9 cellular contexts compared by ENCODE assay signal in the genomic region with DNA sequence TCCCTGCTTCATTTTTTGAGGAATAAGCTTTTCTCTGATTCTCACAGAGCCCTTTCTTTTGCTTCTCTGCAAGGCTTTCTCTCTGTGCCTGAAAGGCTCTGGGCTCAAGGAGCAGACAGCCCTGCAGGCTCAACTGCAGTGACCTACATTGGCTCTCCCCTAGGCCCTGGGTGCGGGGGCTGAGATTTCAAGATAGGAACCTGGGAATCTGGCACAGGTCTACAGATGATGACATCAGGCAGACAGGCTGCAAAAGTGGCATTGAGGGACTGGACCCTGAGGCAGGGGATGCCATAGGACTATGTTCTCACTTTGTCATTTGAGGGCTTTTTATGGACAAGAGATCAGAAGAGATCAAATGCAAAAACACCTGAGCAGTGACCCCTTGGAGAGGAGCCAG. TPM values are rescaled to one million over a fixed set of nuclear protein-coding genes. Genes with fewer than 3 reads are reported as not detected.
A peak's percentile ranks its signal among the peaks of the same experiment; 100 is the strongest.
DNase-seq lines count a peak whose midpoint lies in the region; ATAC-seq and TF ChIP-seq lines count a peak whose summit lies in the region.
"Had no signal": no experiment of that assay in that cellular context is flagged by ENCODE, and none has a peak within 500 bp of the region (broad histone marks: within the 10 kb centered on the region; RNA-seq: fewer than 3 reads in every experiment).

No MANE protein-coding gene starts in this region.

- H2AFZ ChIP-seq in PC-3 (ENCODE audit: low read length): no peak overlapping the region
- peak overlapping the region; percentile 53 for H2AFZ ChIP-seq in parathyroid adenoma

- BruUV-seq in PC-3 (replicated peaks; lab: Mats Ljungman, UMichigan): no TSS peak

- peaks cover 4% of the 10 kb centered on the region for H3F3A ChIP-seq in PC-3 (ENCODE audit: low read length, unreplicated experiment)

- ATAC-seq in CD4-positive, CD25-positive, alpha-beta regulatory T cell (ENCODE audit: low read depth in 2 of 2): no peak
- no peak for ATAC-seq in PC-3
- ATAC-seq in GM21576 (IDR thresholded peaks at IDR 0.05; ENCODE audit: unreplicated experiment): no peak
- ATAC-seq in HG02759 (IDR thresholded peaks at IDR 0.05; ENCODE audit: unreplicated experiment): no peak
- ATAC-seq in HG02840 (IDR thresholded peaks at IDR 0.05; ENCODE audit: low FRiP score, unreplicated experiment): no peak

- intact Hi-C loops in PC-3 (cut with micrococcal nuclease) (loop anchor here (2.0 to 5.0 kb wide), 3 partner anchors 48 to 182 kb away; partner anchors contain the start of gene THRA), esophagus muscularis mucosa (cut with DNase I) (no loop called here)

- peaks cover 6% of the 10 kb centered on the region for H3K27me3 Mint-ChIP-seq in CD4-positive, CD25-positive, alpha-beta regulatory T cell

- H3K9me2 ChIP-seq in PC-3 (replicated peaks; ENCODE audit: low read length): no peaks in the 10 kb centered on the region

- WGBS in esophagus muscularis mucosa: 80% methylated on average over 1 of the region's 1 CpG

- no peaks in the 10 kb centered on the region for H3K9me3 ChIP-seq in CD4-positive, CD25-positive, alpha-beta regulatory T cell (ENCODE audit: control insufficient read depth in 2 of 2, low read length in 2 of 2)
- H3K9me3 ChIP-seq in PC-3 (ENCODE audit: low read length) (no peaks in the 10 kb centered on the region), esophagus muscularis mucosa (no peaks in the 10 kb centered on the region), parathyroid adenoma (ENCODE audit: control insufficient read depth, low read length) (no peaks in the 10 kb centered on the region)

- TF ChIP-seq CTCF in PC-3 (conservative IDR thresholded peaks at IDR 0.05; ENCODE audit: low read depth, low read length) (no peak), esophagus muscularis mucosa (IDR thresholded peaks at IDR 0.05) (no peak), parathyroid adenoma (IDR thresholded peaks at IDR 0.05) (no peak)

- no peak for TF ChIP-seq EP300 in esophagus muscularis mucosa (IDR thresholded peaks at IDR 0.05)

- peak overlapping the region; percentile 72 to 83 (median 75) for H3K4me3 Mint-ChIP-seq in CD4-positive, CD25-positive, alpha-beta regulatory T cell

- POLR2A ChIA-PET in PC-3 (lab: Charles Lee; ENCODE audit: unreplicated experiment): no interaction called here

- H4K20me1 ChIP-seq in PC-3 (ENCODE audit: low read length): no peaks in the 10 kb centered on the region

- no peak overlapping the region for H3K9ac ChIP-seq in PC-3 (ENCODE audit: low read length)
- H3K9ac ChIP-seq in parathyroid adenoma: peak overlapping the region; percentile 25

- TF ChIP-seq POLR2A in esophagus muscularis mucosa (IDR thresholded peaks at IDR 0.05; ENCODE audit: low read depth): no peak

- no peak for DNase-seq in CD4-positive, CD25-positive, alpha-beta regulatory T cell
- no peak for DNase-seq in PC-3
- no peak for DNase-seq in esophagus muscularis mucosa (ENCODE audit: extremely low spot score)
- DNase-seq in NCI-H1092 treated with DMSO at 0.1 percent for 48 hours (lab: John Stamatoyannopoulos, UW): no peak
- DNase-seq: NCI-H345 had no signal

- no peaks in the 10 kb centered on the region for H3K36me3 Mint-ChIP-seq in CD4-positive, CD25-positive, alpha-beta regulatory T cell

- peak overlapping the region; percentile 34 for H3K27ac ChIP-seq in CD4-positive, CD25-positive, alpha-beta regulatory T cell (ENCODE audit: insufficient read depth, low read length, poor library complexity, severe bottlenecking)
- H3K27ac ChIP-seq in PC-3 (ENCODE audit: low read length) (no peak overlapping the region), esophagus muscularis mucosa (replicated peaks in 1 of 4) (peak overlapping the region; percentile 88 to 99 (median 94)), parathyroid adenoma (peak overlapping the region; percentile 77)

- CTCF ChIA-PET in PC-3 (lab: Charles Lee): interaction anchor here (0.6 kb wide), 2 partner anchors 46 to 51 kb away, joined by 3 to 10 read pairs; no protein-coding TSS in a partner anchor

- H3K36me3 ChIP-seq in CD4-positive, CD25-positive, alpha-beta regulatory T cell (ENCODE audit: control insufficient read depth, insufficient read depth, low read length): no peaks in the 10 kb centered on the region
- H3K36me3 ChIP-seq in PC-3 (ENCODE audit: low read depth, low read length) (no peaks in the 10 kb centered on the region), esophagus muscularis mucosa (no peaks in the 10 kb centered on the region), parathyroid adenoma (ENCODE audit: control insufficient read depth, insufficient read depth, low read length) (no peaks in the 10 kb centered on the region)

- peak overlapping the region; percentile 89 to 99 (median 99) for H3K27ac Mint-ChIP-seq in CD4-positive, CD25-positive, alpha-beta regulatory T cell

- H3K9me3 Mint-ChIP-seq in CD4-positive, CD25-positive, alpha-beta regulatory T cell: no peaks in the 10 kb centered on the region

- H3K27me3 ChIP-seq in CD4-positive, CD25-positive, alpha-beta regulatory T cell (ENCODE audit: control insufficient read depth, insufficient read depth, low read length): no peaks in the 10 kb centered on the region
- H3K27me3 ChIP-seq in PC-3 (ENCODE audit: low read length) (no peaks in the 10 kb centered on the region), esophagus muscularis mucosa (no peaks in the 10 kb centered on the region), parathyroid adenoma (ENCODE audit: control insufficient read depth, insufficient read depth, low read length) (no peaks in the 10 kb centered on the region)

- H3K4me1 ChIP-seq in CD4-positive, CD25-positive, alpha-beta regulatory T cell (ENCODE audit: control insufficient read depth, insufficient read depth, low read length, poor library complexity, severe bottlenecking): peaks cover 84% of the 10 kb centered on the region
- H3K4me1 ChIP-seq in PC-3 (ENCODE audit: insufficient read depth, low read length): peaks cover 55% of the 10 kb centered on the region
- peaks cover 83 to 95% (median 94%) of the 10 kb centered on the region in 4 donors for H3K4me1 ChIP-seq in esophagus muscularis mucosa
- H3K4me1 ChIP-seq in parathyroid adenoma: peaks cover 72% of the 10 kb centered on the region

- H3K4me1 Mint-ChIP-seq in CD4-positive, CD25-positive, alpha-beta regulatory T cell: peaks cover 19 to 84% (median 69%) of the 10 kb centered on the region in 4 donors

- no peak overlapping the region for H3K4me3 ChIP-seq in CD4-positive, CD25-positive, alpha-beta regulatory T cell (ENCODE audit: low read depth, low read length)
- H3K4me3 ChIP-seq in PC-3 (ENCODE audit: low read length) (no peak overlapping the region), esophagus muscularis mucosa (peak overlapping the region in 3 of 4 donors; percentile 8 to 36 (median 29)), parathyroid adenoma (ENCODE audit: low read depth, low read length) (no peak overlapping the region)

- 0 out of 2 replicates have a peak overlapping the region, but pooled peaks have one; percentile 73 for H3K4me2 ChIP-seq in PC-3 (ENCODE audit: low read length)
- peak overlapping the region; percentile 27 for H3K4me2 ChIP-seq in parathyroid adenoma (ENCODE audit: low read length)

- H3K79me2 ChIP-seq in PC-3 (ENCODE audit: low read length) (no peaks in the 10 kb centered on the region), parathyroid adenoma (no peaks in the 10 kb centered on the region)

RNA-seq across cellular contexts. Expression of gene NR1D1, which starts 10.1 kb away (rescaled TPM):
- 29.5 TPM for total RNA-seq in CD4-positive, CD25-positive, alpha-beta regulatory T cell
- polyA plus RNA-seq in CD4-positive, CD25-positive, alpha-beta regulatory T cell: 10 to 100 TPM in 1 of 4 donors, 1 to 10 TPM in 3; 4.9 to 10.1 (median 6.2) TPM
- total RNA-seq in PC-3 (2014; rRNA removed) (7.1 and 9.2 TPM in 2 replicates), esophagus muscularis mucosa (10 to 100 TPM in 3 of 4 donors, 1 to 10 TPM in 1; 6.1 to 24.2 (median 14.5) TPM)

RNA-seq across cellular contexts. Expression of gene MSL1, which starts 11.3 kb away (rescaled TPM):
- total RNA-seq in CD4-positive, CD25-positive, alpha-beta regulatory T cell: 126 TPM
- 10 to 100 TPM in 2 of 4 donors, 1 to 10 TPM in 2; 9.3 to 10.5 (median 9.8) TPM for polyA plus RNA-seq in CD4-positive, CD25-positive, alpha-beta regulatory T cell
- 22.2 and 38.1 TPM in 2 replicates for total RNA-seq in PC-3 (2014; rRNA removed)
- 10 to 100 TPM; 64.1 to 86.8 (median 72.2) TPM for total RNA-seq in esophagus muscularis mucosa

RNA-seq across cellular contexts. Expression of gene CASC3, which starts 29.9 kb away (rescaled TPM):
- 165 TPM for total RNA-seq in CD4-positive, CD25-positive, alpha-beta regulatory T cell
- 10 to 100 TPM; 42.5 to 46.6 (median 44.2) TPM for polyA plus RNA-seq in CD4-positive, CD25-positive, alpha-beta regulatory T cell
- 27.3 and 39.2 TPM in 2 replicates for total RNA-seq in PC-3 (2014; rRNA removed)
- 100 to 1,000 TPM in 2 of 4 donors, 10 to 100 TPM in 2; 77.2 to 103 (median 95.5) TPM for total RNA-seq in esophagus muscularis mucosa

RNA-seq across cellular contexts. Expression of gene THRA, which starts 47.7 kb away (rescaled TPM):
- 29.4 TPM for total RNA-seq in CD4-positive, CD25-positive, alpha-beta regulatory T cell
- polyA plus RNA-seq in CD4-positive, CD25-positive, alpha-beta regulatory T cell: 10 to 100 TPM; 10.7 to 15.9 (median 13.4) TPM
- total RNA-seq in PC-3 (2014; rRNA removed) (6.6 and 11.2 TPM in 2 replicates), esophagus muscularis mucosa (100 to 1,000 TPM in 2 of 4 donors, 10 to 100 TPM in 2; 69.7 to 112 (median 85.2) TPM)

RNA-seq across cellular contexts. Expression of gene MED24, which starts 56.2 kb away (rescaled TPM):
- 78.8 TPM for total RNA-seq in CD4-positive, CD25-positive, alpha-beta regulatory T cell
- polyA plus RNA-seq in CD4-positive, CD25-positive, alpha-beta regulatory T cell: 10 to 100 TPM; 34.3 to 46.1 (median 40.3) TPM
- 73.0 and 78.7 TPM in 2 replicates for total RNA-seq in PC-3 (2014; rRNA removed)
- total RNA-seq in esophagus muscularis mucosa: 10 to 100 TPM; 33.6 to 43.6 (median 37.4) TPM

Comparison
In these comparisons a context has a peak if more than half of its experiments do, and no peak if none do; other contexts are left out.
1. H3K4me3 ChIP-seq: peak in esophagus muscularis mucosa (3 of 4); none in CD4-positive, CD25-positive, alpha-beta regulatory T cell (single experiment), PC-3 (single experiment) and parathyroid adenoma (single experiment).